Comparison of ENCODE assay signal across 1 cellular context in genomic region chr5:1517838-1518237, GRCh38.
TF ChIP-seq lines count a peak whose summit lies in the region.

No MANE protein-coding gene starts in this region.

TF ChIP-seq in GM23338, 12 proteins besides CTCF, POLR2A, EP300 and RAD21 (continued from another document):
- TF ChIP-seq ZNF462 (CRISPR knock-in tag; IDR thresholded peaks at IDR 0.05) = no peak
- no peak for TF ChIP-seq ZNF331 (CRISPR knock-in tag; IDR thresholded peaks at IDR 0.05; ENCODE audit: low read depth)
